Comparison of ENCODE assay signal across 22 cellular contexts in genomic region chr4:1996866-1997611, GRCh38.
"Had no signal": no experiment of that assay in that cellular context is flagged by ENCODE, and none has a peak within 500 bp of the region (broad histone marks: within the 10 kb centered on the region; RNA-seq: fewer than 3 reads in every experiment).

No MANE protein-coding gene starts in this region.

- ATAC-seq: activated T-cell treated with anti-CD3 and anti-CD28 coated beads, Interleukin-2, amount 50 U/mL, for 72 hours; T-helper 17 cell had no signal

- DNase-seq: activated B cell treated with CpG ODN at 0.5 μM for 24 hours; activated CD4-positive, alpha-beta memory T cell treated with anti-CD3 and anti-CD28 coated beads for 36 hours; activated CD4-positive, alpha-beta T cell treated with anti-CD3 and anti-CD28 coated beads for 1 hour; activated CD4-positive, alpha-beta T cell treated with anti-CD3 and anti-CD28 coated beads, Interleukin-2, amount 10 ng/mL, durations not matched to agents 24 days and 14 days; activated CD8-positive, alpha-beta memory T cell treated with anti-CD3 and anti-CD28 coated beads, Interleukin-2, amount 50 U/mL, for 4 hours; activated T-cell treated with anti-CD3 and anti-CD28 coated beads, Interleukin-2, amount 50 U/mL, for 72 hours; amygdala; MM.1S; NCI-H1105; NCI-H1436; NCI-H1694 treated with DMSO at 0.1 percent for 48 hours; NCI-H2029 treated with DMSO at 0.1 percent for 48 hours; NCI-H345; NCI-H510A; NCI-H526 treated with DMSO at 0.1 percent for 48 hours; NCI-H82; SIG-M5; T-helper 17 cell; T-helper 9 cell had no signal

- H3K27ac Mint-ChIP-seq: activated B cell treated with CpG ODN at 0.5 μM for 24 hours; activated CD4-positive, alpha-beta memory T cell treated with anti-CD3 and anti-CD28 coated beads for 36 hours; activated CD4-positive, alpha-beta T cell treated with anti-CD3 and anti-CD28 coated beads, Interleukin-2, amount 10 ng/mL, durations not matched to agents 24 days and 14 days; activated naive CD4-positive, alpha-beta T cell treated with anti-CD3 and anti-CD28 coated beads, Interleukin-2, amount 50 U/mL, for 24 hours; activated T-cell treated with anti-CD3 and anti-CD28 coated beads, Interleukin-2, amount 50 U/mL, for 72 hours; brain; T-helper 17 cell had no signal

- H3K4me1 Mint-ChIP-seq: brain, T-helper 17 cell had no signal

- H3K4me3 Mint-ChIP-seq: activated B cell treated with CpG ODN at 0.5 μM for 24 hours; activated CD4-positive, alpha-beta memory T cell treated with anti-CD3 and anti-CD28 coated beads for 36 hours; activated CD4-positive, alpha-beta T cell treated with anti-CD3 and anti-CD28 coated beads, Interleukin-2, amount 10 ng/mL, durations not matched to agents 24 days and 14 days; activated naive CD4-positive, alpha-beta T cell treated with anti-CD3 and anti-CD28 coated beads, Interleukin-2, amount 50 U/mL, for 24 hours; activated T-cell treated with anti-CD3 and anti-CD28 coated beads, Interleukin-2, amount 50 U/mL, for 72 hours; brain; central memory CD8-positive, alpha-beta T cell; T-helper 17 cell had no signal

- H3K27me3 Mint-ChIP-seq: activated B cell treated with CpG ODN at 0.5 μM for 24 hours; activated CD4-positive, alpha-beta memory T cell treated with anti-CD3 and anti-CD28 coated beads for 36 hours; activated CD4-positive, alpha-beta T cell treated with anti-CD3 and anti-CD28 coated beads, Interleukin-2, amount 10 ng/mL, durations not matched to agents 24 days and 14 days; activated naive CD4-positive, alpha-beta T cell treated with anti-CD3 and anti-CD28 coated beads, Interleukin-2, amount 50 U/mL, for 24 hours; brain; central memory CD8-positive, alpha-beta T cell; T-helper 17 cell had no signal
